Comparison of ENCODE assay signal across 8 cellular contexts in genomic region chr6:137218917-137219663, GRCh38. TPM values are rescaled to one million over a fixed set of nuclear protein-coding genes. Genes with fewer than 3 reads are reported as not detected.
DNase-seq lines count a peak whose midpoint lies in the region; ATAC-seq, FAIRE-seq and TF ChIP-seq lines count a peak whose summit lies in the region.

IFNGR1 (minus strand) TSS chr6:137219385; CDS start chr6:137219327, 58 bp downstream.

- H3K9me3 ChIP-seq in ascending aorta, result no peaks in the 10 kb centered on the region
- no peaks in the 10 kb centered on the region for H3K9me3 ChIP-seq in psoas muscle

- peak; percentile 77 for ATAC-seq in HG02973 (IDR thresholded peaks at IDR 0.05; ENCODE audit: unreplicated experiment)
- peak; percentile 94 for ATAC-seq in left ventricle myocardium superior
- ATAC-seq in psoas muscle, result peak; percentile 91 to 97 (median 94)

- H3K27ac ChIP-seq in ascending aorta (peak within 1 kb of the TSS; percentile 99), psoas muscle (peak within 1 kb of the TSS; percentile 100), urinary bladder (ENCODE audit: low read depth) (peak within 1 kb of the TSS; percentile 95)

- H3K4me1 ChIP-seq in ascending aorta (peaks cover 6 to 46% of the 10 kb centered on the region in 2 donors), psoas muscle (peaks cover 44% of the 10 kb centered on the region), urinary bladder (ENCODE audit: insufficient read depth) (peaks cover 1% of the 10 kb centered on the region)

- FAIRE-seq in GM18507 (lab: Jason Lieb, UNC), result peak; percentile 96

- DNase-seq in GM18507 (ENCODE audit: extremely low spot score, insufficient read length, low read depth) (peak; percentile 83), NCI-H2029 treated with DMSO at 0.1 percent for 48 hours (lab: John Stamatoyannopoulos, UW) (peak; percentile 25), T-helper 22 cell (ENCODE audit: low read depth) (peak; percentile 88), ascending aorta (ENCODE audit: low spot score in 2 of 2) (peak; percentile 82 to 98), left ventricle myocardium superior (peak; percentile 99), psoas muscle (peak; percentile 97 to 99)

- H3K4me3 ChIP-seq in ascending aorta (peak within 1 kb of the TSS; percentile 87 to 93), psoas muscle (peak within 1 kb of the TSS; percentile 93), urinary bladder (ENCODE audit: low read depth, low read length) (peak within 1 kb of the TSS; percentile 68)

- H3K27me3 ChIP-seq in ascending aorta (no peaks in the 10 kb centered on the region), psoas muscle (ENCODE audit: insufficient read depth in 3 of 3, low read length in 2 of 3) (no peaks in the 10 kb centered on the region)

- TF ChIP-seq CTCF in ascending aorta (IDR thresholded peaks at IDR 0.05) (peak in 1 of 3 experiments; percentile 2), psoas muscle (IDR thresholded peaks at IDR 0.05) (no peak)

- intact Hi-C loops in ascending aorta (cut with DNase I), result loop anchor here (2.0 to 10.0 kb wide), 5 partner anchors 93 to 1724 kb away; partner anchors contain the start of genes AHI1, BCLAF1, PEX7 and TNFAIP3
- intact Hi-C loops in left ventricle myocardium superior (cut with micrococcal nuclease), result no loop called here
- intact Hi-C loops in psoas muscle (cut with DNase I), result loop anchor here (10.0 kb wide), 1 partner anchor 646 kb away; the partner anchor contains the start of gene TNFAIP3 (in 2 of the 2)

- H3K36me3 ChIP-seq in ascending aorta (no peaks in the 10 kb centered on the region), psoas muscle (ENCODE audit: insufficient read depth in 1 of 2, low read depth in 1 of 2) (no peaks in the 10 kb centered on the region), urinary bladder (ENCODE audit: insufficient read depth) (no peaks in the 10 kb centered on the region)

- 0 to 1% (median 0%) methylated on average over 51 to 64 of the region's 64 CpGs for WGBS in psoas muscle, 3 donors
- WGBS in urinary bladder, result under 1% methylated on average over 64 of the region's 64 CpGs

RNA-seq across cellular contexts. Expression of gene IFNGR1, which starts in this region (rescaled TPM):
- total RNA-seq in ascending aorta (47.7 TPM), left ventricle myocardium superior (115 TPM), psoas muscle (10 to 100 TPM; 36.9 to 72.2 (median 51.6) TPM), urinary bladder (105 TPM)
- polyA plus RNA-seq in psoas muscle (100 to 1,000 TPM in 1 of 3 donors, 10 to 100 TPM in 2; 43.1 to 122 (median 50.7) TPM), urinary bladder (78.8 TPM)

Comparison
In these comparisons a context has a peak if more than half of its experiments do, and no peak if none do; other contexts are left out.
1. Peak in every context shown above with its lines: DNase-seq, ATAC-seq, H3K4me3 ChIP-seq and H3K27ac ChIP-seq.
2. DNase-seq: peak in every context shown above with its lines; median percentile 99 in left ventricle myocardium superior; 98 in psoas muscle; 90 in ascending aorta; 88 in T-helper 22 cell; 83 in GM18507; 25 in NCI-H2029 treated with DMSO at 0.1 percent for 48 hours.